In genomic region chr1:165826565-165826964, GRCh38 we compare ENCODE assay signal across 8 cellular contexts. TPM values are rescaled to one million over a fixed set of nuclear protein-coding genes. Genes with fewer than 3 reads are reported as not detected.
A peak's percentile ranks its signal among the peaks of the same experiment; 100 is the strongest.
DNase-seq lines count a peak whose midpoint lies in the region; ATAC-seq and TF ChIP-seq lines count a peak whose summit lies in the region.

No MANE protein-coding gene starts in this region.

- 67 to 92% methylated on average over 2 of the region's 2 CpGs for WGBS in endodermal cell (ENCODE audit: insufficient coverage in 1 of 2, insufficient read length in 1 of 2), 2 experiments
- WGBS in psoas muscle, 3 donors = 57 to 68% (median 66%) methylated on average over 2 of the region's 2 CpGs

- H3K36me3 Mint-ChIP-seq in endodermal cell (ENCODE audit: low read depth) = peaks cover 12% of the 10 kb centered on the region

- no peak for DNase-seq in GM12865 (ENCODE audit: low read depth)
- DNase-seq in RWPE2 (ENCODE audit: low spot score) = no peak
- DNase-seq in endodermal cell = no peak
- no peak for DNase-seq in psoas muscle
- no peak for DNase-seq in NCI-H1048 (lab: John Stamatoyannopoulos, UW)
- no peak for DNase-seq in stimulated activated CD8-positive, alpha-beta memory T cell treated with anti-CD3 and anti-CD28 coated beads, Interleukin-4, amount 100 ng/mL, for 48 hours

- peak overlapping the region; percentile 94 for H3K4me3 Mint-ChIP-seq in endodermal cell

- no peaks in the 10 kb centered on the region for H3K9me3 Mint-ChIP-seq in endodermal cell

- peaks cover 32% of the 10 kb centered on the region for H3K4me1 Mint-ChIP-seq in endodermal cell

- intact Hi-C loops in psoas muscle (cut with DNase I) = loop anchor here (5.0 kb wide), 5 partner anchors 36 to 194 kb away; partner anchors contain the start of genes ALDH9A1 (in 1 of the 2), MGST3 (in 1 of the 2) and TMCO1 (in 1 of the 2)

- no peaks in the 10 kb centered on the region for H3K9me3 ChIP-seq in RWPE2 (ENCODE audit: severe bottlenecking)
- no peaks in the 10 kb centered on the region for H3K9me3 ChIP-seq in endodermal cell (ENCODE audit: control insufficient read depth, low read length)
- H3K9me3 ChIP-seq in psoas muscle = no peaks in the 10 kb centered on the region

- H3K27ac ChIP-seq in RWPE2 (ENCODE audit: poor library complexity, severe bottlenecking) = peak overlapping the region; percentile 88
- no peak overlapping the region for H3K27ac ChIP-seq in endodermal cell (ENCODE audit: low read depth, low read length)
- H3K27ac ChIP-seq in psoas muscle = peak overlapping the region; percentile 93

- no peak for TF ChIP-seq CTCF in GM12865 (IDR thresholded peaks at IDR 0.05; ENCODE audit: insufficient read depth, low read depth, low read length, missing control alignments)
- no peak for TF ChIP-seq CTCF in RWPE2 (IDR thresholded peaks at IDR 0.05; ENCODE audit: poor library complexity, severe bottlenecking)
- no peak for TF ChIP-seq CTCF in endodermal cell (conservative IDR thresholded peaks at IDR 0.05)
- TF ChIP-seq CTCF in psoas muscle (IDR thresholded peaks at IDR 0.05) = no peak

- H3K4me1 ChIP-seq in RWPE2 (ENCODE audit: insufficient read depth, poor library complexity, severe bottlenecking) (peaks cover 3% of the 10 kb centered on the region), endodermal cell (ENCODE audit: control insufficient read depth, insufficient read depth, low read length) (peaks cover 12% of the 10 kb centered on the region), psoas muscle (peaks cover 10% of the 10 kb centered on the region)

- H3K4me3 ChIP-seq in GM12865 (ENCODE audit: low read depth, low read length) (peak overlapping the region; percentile 86), RWPE2 (ENCODE audit: severe bottlenecking) (no peak overlapping the region), endodermal cell (ENCODE audit: low read length) (peak overlapping the region; percentile 58), psoas muscle (peak overlapping the region; percentile 93)

- H3K9ac ChIP-seq in endodermal cell (ENCODE audit: extremely low read depth, low read length, poor library complexity, severe bottlenecking) = no peak overlapping the region

- H3K36me3 ChIP-seq in RWPE2 (ENCODE audit: low read depth) (peaks cover 8% of the 10 kb centered on the region; the same call in 1 of the 2 replicates), endodermal cell (ENCODE audit: control insufficient read depth, insufficient read depth, low read length) (peaks cover 8% of the 10 kb centered on the region), psoas muscle (ENCODE audit: insufficient read depth in 1 of 2, low read depth in 1 of 2) (no peaks in the 10 kb centered on the region)

- no peaks in the 10 kb centered on the region for H3K27me3 Mint-ChIP-seq in endodermal cell (ENCODE audit: insufficient read depth)

- no peaks in the 10 kb centered on the region for H3K27me3 ChIP-seq in RWPE2 (ENCODE audit: insufficient read depth, poor library complexity, severe bottlenecking)
- H3K27me3 ChIP-seq in endodermal cell (ENCODE audit: control insufficient read depth, insufficient read depth, low read length, poor library complexity, severe bottlenecking) = no peaks in the 10 kb centered on the region
- no peaks in the 10 kb centered on the region for H3K27me3 ChIP-seq in psoas muscle (ENCODE audit: insufficient read depth in 3 of 3, low read length in 2 of 3)

- no peak overlapping the region for H3K27ac Mint-ChIP-seq in endodermal cell

- ATAC-seq in RWPE2 (ENCODE audit: low read depth) = no peak
- no peak for ATAC-seq in psoas muscle
- no peak for ATAC-seq in GM21786 (IDR thresholded peaks at IDR 0.05; ENCODE audit: unreplicated experiment)
- ATAC-seq in HG02798 (IDR thresholded peaks at IDR 0.05; ENCODE audit: poor library complexity, unreplicated experiment) = no peak

RNA-seq across cellular contexts. Expression of gene UCK2, which starts 0.8 kb away (rescaled TPM):
- total RNA-seq in endodermal cell (10 to 100 TPM; 65.8 to 73.6 TPM), psoas muscle (10 to 100 TPM; 17.2 to 94.6 (median 29.7) TPM)
- 56.3 TPM for polyA plus RNA-seq in endodermal cell (2013, experiment 1 of 2)
- polyA plus RNA-seq in endodermal cell (2013, experiment 2 of 2) = 54.6 TPM
- polyA plus RNA-seq in psoas muscle = 100 to 1,000 TPM in 1 of 3 donors, 10 to 100 TPM in 2; 14.6 to 273 (median 25.1) TPM

RNA-seq across cellular contexts. Expression of gene TMCO1, which starts 57.9 kb away (rescaled TPM):
- total RNA-seq in endodermal cell (10 to 100 TPM; 76.2 to 79.6 TPM), psoas muscle (10 to 100 TPM; 31.5 to 41.9 (median 33.4) TPM)
- polyA plus RNA-seq in endodermal cell (2013, experiment 1 of 2) = 87.7 TPM
- polyA plus RNA-seq in endodermal cell (2013, experiment 2 of 2) = 81.1 TPM
- polyA plus RNA-seq in psoas muscle = 10 to 100 TPM; 38.6 to 90.2 (median 86.0) TPM
